Comparison of ENCODE assay signal across 11 cellular contexts in the genomic region with DNA sequence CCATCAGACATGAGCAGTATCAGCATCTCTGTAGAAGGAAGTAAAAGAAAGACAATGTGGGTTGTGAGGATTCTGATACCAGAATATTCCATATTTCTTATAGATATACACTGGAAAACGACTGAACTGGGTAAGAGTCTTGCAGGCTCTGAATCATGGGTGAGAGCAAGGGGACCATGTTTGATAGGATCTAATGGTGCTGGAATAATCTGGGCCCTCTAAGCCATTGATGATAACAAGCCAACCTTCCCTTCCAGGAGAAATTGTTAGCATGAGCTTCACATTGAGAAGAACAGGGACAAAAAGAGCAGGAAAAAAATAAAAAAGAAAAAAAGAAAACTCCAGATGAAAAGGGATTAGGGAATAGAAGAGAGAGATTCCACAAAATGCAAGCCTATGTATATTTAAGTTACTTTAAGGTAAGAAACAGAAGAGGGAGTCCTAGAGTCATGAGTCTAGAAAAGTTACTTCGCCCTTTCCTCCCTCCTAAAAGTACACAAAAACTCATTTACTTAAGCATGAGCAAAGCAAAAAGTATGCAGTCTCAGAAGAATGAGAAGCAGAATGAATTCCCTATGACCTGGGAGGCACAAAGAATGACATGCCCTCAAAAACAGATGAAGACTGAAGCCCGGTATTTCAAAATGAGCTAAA.
DNase-seq lines count a peak whose midpoint lies in the region; ATAC-seq and TF ChIP-seq lines count a peak whose summit lies in the region.
"Had no signal": no experiment of that assay in that cellular context is flagged by ENCODE, and none has a peak within 500 bp of the region (broad histone marks: within the 10 kb centered on the region; RNA-seq: fewer than 3 reads in every experiment).

No MANE protein-coding gene starts in this region.

- in situ Hi-C loops in T47D (cut with HindIII; ENCODE audit: low pct_unique_long_range_greater_than_20kb, low sequenced_read_pairs): no loop called here

- intact Hi-C loops in lower lobe of right lung (cut with DNase I): no loop called here

- DNase-seq in AG04450 (ENCODE audit: low read depth, low spot score): peak; percentile 37
- DNase-seq in HPDE6-E6E7 (ENCODE audit: extremely low spot score): peak; percentile 8
- DNase-seq in T47D (ENCODE audit: low read depth in 1 of 2, low spot score in 1 of 2): peak; percentile 45 to 95
- no peak for DNase-seq in lower lobe of right lung
- DNase-seq in ecto neural progenitor cell (ENCODE audit: low spot score): no peak
- DNase-seq in DMS79 (lab: John Stamatoyannopoulos, UW): no peak
- no peak for DNase-seq in NCI-H2029 (lab: John Stamatoyannopoulos, UW)
- DNase-seq: CD4-positive, alpha-beta memory T cell; MM.1S; stimulated activated naive B cell treated with anti-CD40 and anti-IgM and Interleukin-4, amounts not matched to agents 10 μg/mL and 1 μg/mL and 100 μg/mL, for 72 hours had no signal

- TF ChIP-seq CTCF in AG04450 (IDR thresholded peaks at IDR 0.05; ENCODE audit: low read depth, low read length) (peak; percentile 45), lower lobe of right lung (IDR thresholded peaks at IDR 0.05) (peak; percentile 18)

- H3K36me3 ChIP-seq in lower lobe of right lung: no peaks in the 10 kb centered on the region

- H3K4me3 ChIP-seq in AG04450 (ENCODE audit: low read depth, low read length): no peak overlapping the region
- no peak overlapping the region for H3K4me3 ChIP-seq in lower lobe of right lung

- CTCF ChIA-PET in AG04450 (lab: Charles Lee): interaction anchor here (0.6 to 1.9 kb wide), 17 partner anchors 9 to 757 kb away, joined by 3 to 14 read pairs (median 4); no protein-coding TSS in a partner anchor

- ATAC-seq in lower lobe of right lung (peak; percentile 69 to 94), GM19351 (IDR thresholded peaks at IDR 0.05; ENCODE audit: unreplicated experiment) (no peak)
- ATAC-seq: stimulated activated naive B cell treated with anti-CD40 and anti-IgM and Interleukin-4, amounts not matched to agents 10 μg/mL and 1 μg/mL and 100 μg/mL, for 72 hours had no signal

- POLR2A ChIA-PET in AG04450 (lab: Yijun Ruan, JAX): no interaction called here

- H3K9me3 ChIP-seq in AG04450 (ENCODE audit: control insufficient read depth, insufficient read depth, low read length) (no peaks in the 10 kb centered on the region), lower lobe of right lung (no peaks in the 10 kb centered on the region)

- H3K27me3 ChIP-seq in AG04450 (ENCODE audit: control insufficient read depth, insufficient read depth, low read length) (no peaks in the 10 kb centered on the region), lower lobe of right lung (ENCODE audit: low read depth) (no peaks in the 10 kb centered on the region)

- no peak overlapping the region for H3K27ac ChIP-seq in AG04450 (ENCODE audit: low read depth, low read length)
- no peak overlapping the region for H3K27ac ChIP-seq in lower lobe of right lung

- no peaks in the 10 kb centered on the region for H3K4me1 ChIP-seq in lower lobe of right lung

Comparison
In these comparisons a context has a peak if more than half of its experiments do, and no peak if none do; other contexts are left out.
1. DNase-seq: peak in AG04450 (single experiment), HPDE6-E6E7 (single experiment) and T47D (2 of 2); none in lower lobe of right lung (single experiment), ecto neural progenitor cell (single experiment), DMS79 (single experiment) and NCI-H2029 (single experiment).